Comparison of ENCODE assay signal across 8 cellular contexts in the genomic region with DNA sequence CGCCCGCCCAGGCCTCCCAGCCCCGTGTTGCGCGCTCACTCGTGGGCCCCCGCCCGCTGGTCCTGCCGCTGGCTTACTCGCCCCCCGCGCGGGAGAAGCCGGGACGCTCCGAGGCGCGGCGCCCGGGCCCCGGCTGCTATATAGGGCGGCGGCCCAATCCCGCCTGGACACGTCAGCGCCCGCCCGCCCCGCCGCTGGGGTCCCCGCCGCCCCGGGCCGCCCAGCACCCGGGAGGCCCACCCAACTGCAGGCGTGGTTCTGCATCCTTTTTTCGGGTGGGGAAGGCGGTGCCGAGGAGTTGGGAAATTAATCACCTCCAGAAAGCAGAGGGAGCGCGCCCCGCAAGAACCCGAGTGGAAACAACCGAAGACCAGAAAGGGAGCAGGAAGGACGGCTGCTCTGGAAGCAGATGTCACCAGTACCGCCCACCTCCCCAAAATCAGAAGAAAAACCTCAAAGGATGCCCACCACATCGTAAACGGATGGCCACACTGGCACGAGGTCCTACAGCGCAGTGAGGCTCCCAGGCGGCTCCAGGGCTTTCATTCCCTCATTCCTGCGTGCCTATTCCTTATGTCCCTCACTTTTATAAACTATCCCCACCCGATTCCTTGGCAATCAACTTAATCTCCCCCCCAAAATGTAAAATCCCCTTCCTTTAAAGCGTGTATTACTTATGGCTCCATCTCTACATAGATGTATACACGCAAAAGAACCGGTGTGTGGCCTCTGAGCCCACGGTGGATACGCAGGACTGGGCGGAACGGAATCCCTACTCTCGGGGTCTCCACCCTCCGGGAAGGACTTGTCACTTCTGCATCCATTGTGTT.
A peak's percentile ranks its signal among the peaks of the same experiment; 100 is the strongest.
DNase-seq lines count a peak whose midpoint lies in the region; ATAC-seq and TF ChIP-seq lines count a peak whose summit lies in the region.

No MANE protein-coding gene starts in this region.

- TF ChIP-seq CTCF in retinal pigment epithelial cell (conservative IDR thresholded peaks at IDR 0.05; ENCODE audit: low read depth, low read length): no peak

- peak overlapping the region; percentile 76 for H3K4me3 ChIP-seq in retinal pigment epithelial cell (ENCODE audit: low read length)

- peak; percentile 73 to 82 for ATAC-seq in activated CD4-positive, CD25-positive, alpha-beta regulatory T cell treated with anti-CD3 and anti-CD28 coated beads, Interleukin-2, amount 50 U/mL, for 24 hours
- ATAC-seq in HG03159 (IDR thresholded peaks at IDR 0.05; ENCODE audit: unreplicated experiment): peak; percentile 35

- no peak for DNase-seq in activated CD4-positive, CD25-positive, alpha-beta regulatory T cell (lab: John Stamatoyannopoulos, UW)
- DNase-seq in SW480 (ENCODE audit: low spot score) (peak; percentile 17), anterior cingulate cortex (lab: John Stamatoyannopoulos, UW) (peak in 39 of 58 donors; percentile 3 to 85 (median 37)), hepatic stellate cell (ENCODE audit: low spot score) (peak; percentile 78), retinal pigment epithelial cell (ENCODE audit: low read depth) (no peak), NCI-H1417 (lab: John Stamatoyannopoulos, UW) (no peak)

Comparison
In these comparisons a context has a peak if more than half of its experiments do, and no peak if none do; other contexts are left out.
1. DNase-seq: peak in SW480 (single experiment), anterior cingulate cortex (39 of 58) and hepatic stellate cell (single experiment); none in activated CD4-positive, CD25-positive, alpha-beta regulatory T cell (0 of 4), retinal pigment epithelial cell (single experiment) and NCI-H1417 (0 of 3).